In genomic region chr3:167653750-167654149, GRCh38 we compare ENCODE assay signal across 8 cellular contexts. TPM values are rescaled to one million over a fixed set of nuclear protein-coding genes. Genes with fewer than 3 reads are reported as not detected.
DNase-seq lines count a peak whose midpoint lies in the region; ATAC-seq and TF ChIP-seq lines count a peak whose summit lies in the region.

Gene WDR49 (minus strand): TSS chr3:167653942. CDS start chr3:167653425, 517 bp downstream.

- TF ChIP-seq EP300 in gastroesophageal sphincter (IDR thresholded peaks at IDR 0.05) (no peak), upper lobe of left lung (IDR thresholded peaks at IDR 0.05) (no peak)

- intact Hi-C loops in Right ventricle myocardium superior (cut with DNase I) = no loop called here
- intact Hi-C loops in cardiac septum (cut with DNase I) = no loop called here

- H3K9me3 ChIP-seq in gastroesophageal sphincter (no peaks in the 10 kb centered on the region), upper lobe of left lung (no peaks in the 10 kb centered on the region)

- DNase-seq in Right ventricle myocardium superior (no peak), cardiac septum (ENCODE audit: low spot score) (no peak), NCI-H345 (lab: John Stamatoyannopoulos, UW) (peak; percentile 46), upper lobe of left lung (no peak), NCI-H1048 (lab: John Stamatoyannopoulos, UW) (no peak), NCI-H1436 treated with DMSO at 0.1 percent for 48 hours (lab: John Stamatoyannopoulos, UW) (no peak), GF-D8 (lab: John Stamatoyannopoulos, UW) (no peak)

- H3K27me3 ChIP-seq in gastroesophageal sphincter (no peaks in the 10 kb centered on the region), upper lobe of left lung (no peaks in the 10 kb centered on the region)

- H3K36me3 ChIP-seq in gastroesophageal sphincter (no peaks in the 10 kb centered on the region), upper lobe of left lung (no peaks in the 10 kb centered on the region)

- TF ChIP-seq POLR2A in gastroesophageal sphincter (IDR thresholded peaks at IDR 0.05) = no peak
- TF ChIP-seq POLR2A in upper lobe of left lung (IDR thresholded peaks at IDR 0.05) = no peak

- WGBS in gastroesophageal sphincter (ENCODE audit: low coverage in 1 of 2), 2 donors = 10 to 11% methylated on average over 1 of the region's 1 CpG
- WGBS in upper lobe of left lung, 2 donors = 42 to 46% methylated on average over 1 of the region's 1 CpG

- peak within 1 kb of the TSS; percentile 23 to 59 (median 33) for H3K27ac ChIP-seq in gastroesophageal sphincter
- peak within 1 kb of the TSS in 1 of 4 donors; percentile 17 for H3K27ac ChIP-seq in upper lobe of left lung

- peak; percentile 86 for ATAC-seq in Right ventricle myocardium superior (ENCODE audit: poor library complexity)
- no peak for ATAC-seq in gastroesophageal sphincter
- ATAC-seq in upper lobe of left lung (ENCODE audit: low FRiP score in 2 of 2) = peak in 1 of 2 donors; percentile 75

- H3K4me1 ChIP-seq in gastroesophageal sphincter (peaks cover 0 to 3% (median 0%) of the 10 kb centered on the region in 3 donors), upper lobe of left lung (peaks cover 0 to 4% (median 0%) of the 10 kb centered on the region in 4 donors)

- no peak for TF ChIP-seq CTCF in gastroesophageal sphincter (IDR thresholded peaks at IDR 0.05)
- TF ChIP-seq CTCF in upper lobe of left lung (IDR thresholded peaks at IDR 0.05) = no peak

- H3K4me3 ChIP-seq in gastroesophageal sphincter (peak within 1 kb of the TSS; percentile 4 to 5), upper lobe of left lung (peak within 1 kb of the TSS in 2 of 4 donors; percentile 11 to 17)

RNA-seq across cellular contexts. Expression of gene WDR49, which starts in this region (rescaled TPM):
- total RNA-seq in Right ventricle myocardium superior (2.6 TPM), cardiac septum (3.4 TPM), gastroesophageal sphincter (1 to 10 TPM; 1.6 to 8.7 (median 4.9) TPM), upper lobe of left lung (10 to 100 TPM in 4 of 6 donors, 1 to 10 TPM in 2; 2.6 to 37.3 (median 11.8) TPM)
